Comparison of ENCODE assay signal across 9 cellular contexts in the genomic region with DNA sequence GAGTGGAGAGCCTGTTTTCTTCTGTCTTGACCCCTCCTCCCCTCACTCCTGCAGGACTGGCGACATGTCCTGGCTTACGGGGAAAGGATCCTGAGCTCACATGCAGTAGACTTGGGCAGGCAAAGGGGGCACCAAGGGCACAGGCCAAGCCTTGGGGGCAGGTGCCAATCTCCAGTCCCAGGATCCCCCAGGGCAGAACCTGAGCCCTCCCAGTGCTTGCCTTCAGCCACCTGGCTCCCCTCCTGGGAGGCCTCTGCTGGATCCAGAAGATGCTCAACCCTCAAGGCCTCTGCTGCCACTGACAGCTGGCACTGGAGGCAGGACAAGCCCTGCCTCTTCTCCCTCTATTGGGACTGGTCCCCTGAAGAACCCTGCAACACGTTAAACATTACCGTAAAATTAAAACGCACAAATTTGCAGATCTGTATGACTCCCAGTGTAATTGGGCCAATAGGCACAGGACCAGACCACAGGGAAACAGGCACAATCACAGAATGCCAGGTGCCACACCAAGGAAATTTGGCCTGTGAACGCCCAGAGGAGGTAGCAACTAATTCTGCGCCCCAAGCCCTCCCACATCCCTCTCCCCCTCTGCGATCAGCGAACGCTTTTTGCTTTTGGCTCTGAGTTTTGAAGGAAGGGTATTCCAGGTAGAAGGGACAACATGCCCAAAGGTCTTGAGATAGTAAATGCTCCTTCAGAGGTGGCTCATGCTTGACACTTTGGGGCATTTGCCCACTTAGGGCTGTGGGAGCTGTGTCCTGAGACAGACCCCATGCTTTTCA. TPM values are rescaled to one million over a fixed set of nuclear protein-coding genes. Genes with fewer than 3 reads are reported as not detected.
DNase-seq lines count a peak whose midpoint lies in the region; ATAC-seq and TF ChIP-seq lines count a peak whose summit lies in the region.
"Had no signal": no experiment of that assay in that cellular context is flagged by ENCODE, and none has a peak within 500 bp of the region (broad histone marks: within the 10 kb centered on the region; RNA-seq: fewer than 3 reads in every experiment).

No MANE protein-coding gene starts in this region.

- H3K27me3 ChIP-seq in lower lobe of right lung (ENCODE audit: low read depth) = no peaks in the 10 kb centered on the region

- H3K27me3 Mint-ChIP-seq in activated naive CD4-positive, alpha-beta T cell treated with anti-CD3 and anti-CD28 coated beads, Interleukin-2, amount 50 U/mL, for 24 hours = no peaks in the 10 kb centered on the region
- H3K27me3 Mint-ChIP-seq in type B pancreatic cell = peaks cover 3% of the 10 kb centered on the region

- H3K4me3 ChIP-seq in astrocyte of the spinal cord (ENCODE audit: low read depth, low read length) (peak overlapping the region; percentile 85), lower lobe of right lung (peak overlapping the region; percentile 90)

- H3K36me3 ChIP-seq in lower lobe of right lung = peaks cover 12% of the 10 kb centered on the region

- DNase-seq in activated naive CD4-positive, alpha-beta T cell (lab: John Stamatoyannopoulos, UW) = no peak
- no peak for DNase-seq in astrocyte of the spinal cord (ENCODE audit: low read depth, low spot score)
- DNase-seq in lower lobe of right lung = no peak
- no peak for DNase-seq in type B pancreatic cell (ENCODE audit: extremely low spot score, unreplicated experiment)
- no peak for DNase-seq in activated CD8-positive, alpha-beta memory T cell treated with anti-CD3 and anti-CD28 coated beads for 24 hours
- DNase-seq in NCI-H226 = no peak
- no peak for DNase-seq in activated CD4-positive, alpha-beta T cell treated with anti-CD3 and anti-CD28 coated beads, Interleukin-2, amount 50 U/mL, for 48 hours
- DNase-seq: NCI-H187 treated with DMSO at 0.1 percent for 48 hours had no signal

- in situ Hi-C loops in astrocyte of the spinal cord (cut with HindIII; ENCODE audit: low sequenced_read_pairs) = no loop called here

- H3K4me3 Mint-ChIP-seq in activated naive CD4-positive, alpha-beta T cell treated with anti-CD3 and anti-CD28 coated beads, Interleukin-2, amount 50 U/mL, for 24 hours = peak overlapping the region; percentile 98
- peak overlapping the region; percentile 99 for H3K4me3 Mint-ChIP-seq in type B pancreatic cell

- no peak for ATAC-seq in lower lobe of right lung

- H3K27ac Mint-ChIP-seq in activated naive CD4-positive, alpha-beta T cell treated with anti-CD3 and anti-CD28 coated beads, Interleukin-2, amount 50 U/mL, for 24 hours = peak overlapping the region; percentile 95
- peak overlapping the region; percentile 82 for H3K27ac Mint-ChIP-seq in type B pancreatic cell

- intact Hi-C loops in lower lobe of right lung (cut with DNase I) = no loop called here

- peaks cover 43% of the 10 kb centered on the region for H3K4me1 Mint-ChIP-seq in activated naive CD4-positive, alpha-beta T cell treated with anti-CD3 and anti-CD28 coated beads, Interleukin-2, amount 50 U/mL, for 24 hours
- H3K4me1 Mint-ChIP-seq in type B pancreatic cell (ENCODE audit: unreplicated experiment) = peaks cover 18% of the 10 kb centered on the region

- H3K27ac ChIP-seq in lower lobe of right lung = peak overlapping the region; percentile 92

- H3K36me3 Mint-ChIP-seq in activated naive CD4-positive, alpha-beta T cell treated with anti-CD3 and anti-CD28 coated beads, Interleukin-2, amount 50 U/mL, for 24 hours = no peaks in the 10 kb centered on the region
- H3K36me3 Mint-ChIP-seq in type B pancreatic cell = peaks cover 4% of the 10 kb centered on the region

- peaks cover 33% of the 10 kb centered on the region for H3K4me1 ChIP-seq in lower lobe of right lung

- H3K9me3 Mint-ChIP-seq in activated naive CD4-positive, alpha-beta T cell treated with anti-CD3 and anti-CD28 coated beads, Interleukin-2, amount 50 U/mL, for 24 hours = no peaks in the 10 kb centered on the region
- H3K9me3 Mint-ChIP-seq in type B pancreatic cell = no peaks in the 10 kb centered on the region

- H3K9me3 ChIP-seq in lower lobe of right lung = peaks cover 4% of the 10 kb centered on the region

- no peak for TF ChIP-seq CTCF in astrocyte of the spinal cord (IDR thresholded peaks at IDR 0.05; ENCODE audit: low read depth, low read length)
- no peak for TF ChIP-seq CTCF in lower lobe of right lung (IDR thresholded peaks at IDR 0.05)
- TF ChIP-seq CTCF in type B pancreatic cell (conservative IDR thresholded peaks at IDR 0.05) = no peak

RNA-seq across cellular contexts. Expression of gene LZTR1, which starts 1.0 kb away (rescaled TPM):
- 51.6 TPM for total RNA-seq in lower lobe of right lung
- total RNA-seq in type B pancreatic cell (ENCODE audit: low replicate concordance) = 60.3 and 102 TPM in 2 replicates

RNA-seq across cellular contexts. Expression of gene AIFM3, which starts 14.1 kb away (rescaled TPM):
- total RNA-seq in lower lobe of right lung (12.3 TPM), type B pancreatic cell (ENCODE audit: low replicate concordance) (0.69 and 2.6 TPM in 2 replicates)

RNA-seq across cellular contexts. Expression of gene THAP7, which starts 20.8 kb away (rescaled TPM):
- total RNA-seq in lower lobe of right lung (24.3 TPM), type B pancreatic cell (ENCODE audit: low replicate concordance) (16.9 and 26.4 TPM in 2 replicates)

RNA-seq across cellular contexts. Expression of gene P2RX6, which starts 33.8 kb away (rescaled TPM):
- total RNA-seq in lower lobe of right lung (2.1 TPM), type B pancreatic cell (ENCODE audit: low replicate concordance) (0.71 and 2.8 TPM in 2 replicates)

RNA-seq across cellular contexts. Expression of gene SLC7A4, which starts 51.2 kb away (rescaled TPM):
- total RNA-seq in lower lobe of right lung (0.47 TPM), type B pancreatic cell (ENCODE audit: low replicate concordance) (3.3 and 6.7 TPM in 2 replicates)
